ENCODE assay signal across 8 cellular contexts in the genomic region with DNA sequence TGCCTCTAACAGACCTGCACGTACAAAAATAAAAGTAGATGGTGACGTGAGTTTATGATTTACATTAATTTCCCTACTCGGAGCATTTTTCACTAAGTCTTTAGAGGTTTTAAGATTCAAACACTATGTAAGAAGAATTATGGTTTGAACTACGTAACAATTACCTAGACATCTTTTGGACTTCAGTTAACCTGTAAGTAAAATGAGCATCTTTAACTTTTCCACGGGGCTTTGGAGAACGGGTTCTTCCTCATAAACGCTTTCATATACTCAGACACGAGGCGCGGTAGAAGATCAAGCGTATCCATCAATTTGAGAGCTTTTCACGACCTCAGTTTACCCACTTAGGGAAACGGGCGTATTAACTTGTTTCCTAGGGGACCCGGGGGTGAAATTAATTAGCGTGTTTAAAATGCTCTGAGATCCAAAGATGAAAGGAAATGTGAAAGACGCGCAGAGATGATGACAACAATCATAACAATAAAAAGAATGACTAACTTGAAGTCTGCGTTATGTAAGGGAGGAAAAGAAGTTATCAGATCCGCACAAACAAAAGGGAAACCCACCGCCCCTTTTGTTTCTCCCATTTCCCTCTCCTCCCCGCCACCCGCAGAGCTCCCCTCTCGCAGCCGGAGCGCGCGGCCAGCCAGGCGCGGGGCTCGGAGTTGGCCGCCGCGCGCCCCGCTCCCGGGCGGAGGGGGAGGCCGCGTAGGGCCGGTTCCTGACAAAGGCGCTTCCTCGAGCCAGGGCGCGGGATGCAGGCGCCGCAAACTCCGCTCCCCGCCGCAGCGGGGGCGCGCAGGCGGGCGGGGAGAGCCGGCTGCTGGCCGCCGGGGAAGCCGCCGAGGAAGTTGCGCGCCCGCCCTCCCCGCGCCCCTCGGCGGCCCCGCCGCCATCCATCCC. TPM values are rescaled to one million over a fixed set of nuclear protein-coding genes. Genes with fewer than 3 reads are reported as not detected.
DNase-seq lines count a peak whose midpoint lies in the region; ATAC-seq, FAIRE-seq and TF ChIP-seq lines count a peak whose summit lies in the region.

No MANE protein-coding gene starts in this region.

- peak; percentile 5 for ATAC-seq in GM18868 (IDR thresholded peaks at IDR 0.05; ENCODE audit: unreplicated experiment)
- peak; percentile 9 for ATAC-seq in HG03066 (IDR thresholded peaks at IDR 0.05; ENCODE audit: low read depth, unreplicated experiment)
- no peak for ATAC-seq in GM18858 (IDR thresholded peaks at IDR 0.05; ENCODE audit: unreplicated experiment)

- H3K79me2 ChIP-seq in neural progenitor cell (ENCODE audit: low read depth) = peaks cover 52% of the 10 kb centered on the region

- DNase-seq in AG08396 (ENCODE audit: low spot score) = peak; percentile 64
- peak; percentile 61 for DNase-seq in NCI-H510A treated with DMSO at 0.1 percent for 48 hours (lab: John Stamatoyannopoulos, UW)
- peak; percentile 24 for DNase-seq in activated effector memory CD4-positive, alpha-beta T cell treated with Interleukin-2 at 50 U/mL for 16 hours
- DNase-seq in frontal cortex (ENCODE audit: low spot score in 2 of 2) = peak; percentile 30 to 48
- DNase-seq in neural progenitor cell (ENCODE audit: low spot score) = peak; percentile 89

- H3K4me1 ChIP-seq in neural progenitor cell = peaks cover 37% of the 10 kb centered on the region

- H3K36me3 ChIP-seq in neural progenitor cell = no peaks in the 10 kb centered on the region

- H3K4me3 ChIP-seq in neural progenitor cell = peak overlapping the region; percentile 93

- H3K4me2 ChIP-seq in neural progenitor cell = peak overlapping the region; percentile 97

- peak overlapping the region; percentile 29 for H2AFZ ChIP-seq in neural progenitor cell (replicated peaks)

- H3K9me3 Mint-ChIP-seq in neural progenitor cell = no peaks in the 10 kb centered on the region

- H3K9ac ChIP-seq in neural progenitor cell = peak overlapping the region; percentile 84

- H3K4me3 Mint-ChIP-seq in neural progenitor cell = peak overlapping the region; percentile 93

- H3K27me3 Mint-ChIP-seq in neural progenitor cell (ENCODE audit: insufficient read depth, low read depth) = no peaks in the 10 kb centered on the region

- peak overlapping the region; percentile 96 for H3K27ac ChIP-seq in neural progenitor cell

- peaks cover 29% of the 10 kb centered on the region for H3K4me1 Mint-ChIP-seq in neural progenitor cell

- peaks cover 5% of the 10 kb centered on the region for H3K36me3 Mint-ChIP-seq in neural progenitor cell

- TF ChIP-seq CTCF in neural progenitor cell (IDR thresholded peaks at IDR 0.05) = no peak

- H4K20me1 ChIP-seq in neural progenitor cell (ENCODE audit: low read depth) = peaks cover 38% of the 10 kb centered on the region

- H3K27me3 ChIP-seq in neural progenitor cell = no peaks in the 10 kb centered on the region

- peak overlapping the region; percentile 80 for H3K27ac Mint-ChIP-seq in neural progenitor cell

- no peaks in the 10 kb centered on the region for H3K9me3 ChIP-seq in neural progenitor cell (ENCODE audit: low read depth)

- no peaks in the 10 kb centered on the region for H3F3A ChIP-seq in neural progenitor cell (ENCODE audit: low read depth)

- FAIRE-seq in frontal cortex (lab: Jason Lieb, UNC) = no peak

RNA-seq across cellular contexts. Expression of gene PELI1, which starts 0.8 kb away (rescaled TPM):
- total RNA-seq in frontal cortex = 79.5 TPM
- 71.9 and 88.7 TPM in 2 replicates for total RNA-seq in neural progenitor cell (ENCODE audit: low replicate concordance)

Comparison
In these comparisons a context has a peak if more than half of its experiments do, and no peak if none do; other contexts are left out.
1. DNase-seq: peak in every context shown above with its lines; median percentile 89 in neural progenitor cell; 64 in AG08396; 61 in NCI-H510A treated with DMSO at 0.1 percent for 48 hours; 39 in frontal cortex; 24 in activated effector memory CD4-positive, alpha-beta T cell treated with Interleukin-2 at 50 U/mL for 16 hours.